In the genomic region with DNA sequence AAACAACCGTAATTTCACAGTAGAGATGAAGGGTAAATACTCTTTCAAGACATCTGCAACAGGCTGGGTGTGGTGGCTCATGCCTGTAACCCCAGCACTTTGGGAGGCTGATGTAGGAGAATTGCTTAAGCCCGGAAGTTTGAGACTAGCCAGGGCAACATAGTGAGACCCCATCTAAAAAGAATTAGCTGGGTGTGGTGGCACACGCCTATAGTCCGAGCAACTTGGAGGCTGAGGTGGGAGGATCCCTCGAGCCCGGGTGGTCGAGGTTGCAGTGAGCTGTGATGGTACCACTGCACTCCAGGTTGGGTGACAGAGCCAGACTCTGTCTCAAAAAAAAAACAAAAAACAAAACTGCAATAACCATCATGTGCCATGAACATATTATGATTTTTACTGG, we compare ENCODE assay signal across 10 cellular contexts.
DNase-seq lines count a peak whose midpoint lies in the region; ATAC-seq and TF ChIP-seq lines count a peak whose summit lies in the region.
"Had no signal": no experiment of that assay in that cellular context is flagged by ENCODE, and none has a peak within 500 bp of the region (broad histone marks: within the 10 kb centered on the region; RNA-seq: fewer than 3 reads in every experiment).

No MANE protein-coding gene starts in this region.

- no TSS peak for BruUV-seq in Caco-2 (replicated peaks; lab: Mats Ljungman, UMichigan)

- H3K4me1 ChIP-seq in Caco-2 = peaks cover 27% of the 10 kb centered on the region
- H3K4me1 ChIP-seq in esophagus muscularis mucosa = peaks cover 5 to 20% (median 16%) of the 10 kb centered on the region in 4 donors
- peaks cover 17% of the 10 kb centered on the region for H3K4me1 ChIP-seq in skeletal muscle satellite cell (ENCODE audit: control insufficient read depth, insufficient read depth, low read length)
- H3K4me1 ChIP-seq: HAP-1 had no signal

- ATAC-seq in T-cell (replicated peaks in 1 of 4) = no peak
- no peak for ATAC-seq in HG03432 (IDR thresholded peaks at IDR 0.05; ENCODE audit: unreplicated experiment)

- intact Hi-C loops in Caco-2 (cut with micrococcal nuclease; ENCODE audit: unreplicated experiment) = loop anchor here (10.0 kb wide), 1 partner anchor 90 kb away; no protein-coding TSS in a partner anchor
- intact Hi-C loops in esophagus muscularis mucosa (cut with DNase I) = no loop called here

- POLR2A ChIA-PET in Caco-2 (lab: Charles Lee) (no interaction called here), T-cell (lab: Charles Lee) (interaction anchor here (0.6 to 1.2 kb wide), 5 partner anchors 9 to 127 kb away, joined by 3 to 5 read pairs (median 3); a partner anchor contains a TSS)

- no peak for DNase-seq in Caco-2
- DNase-seq in T-cell = no peak
- no peak for DNase-seq in esophagus muscularis mucosa (ENCODE audit: extremely low spot score)
- no peak for DNase-seq in SKM-1 (lab: John Stamatoyannopoulos, UW; ENCODE audit: unreplicated experiment)
- DNase-seq in mesothelial cell of epicardium (ENCODE audit: low spot score in 2 of 2, unreplicated experiment in 2 of 2) = no peak
- no peak for DNase-seq in progenitor cell of endocrine pancreas (ENCODE audit: low spot score, unreplicated experiment)

- H3K4me1 Mint-ChIP-seq in Caco-2 (ENCODE audit: low read depth, unreplicated experiment) (peaks cover 12% of the 10 kb centered on the region), T-cell (peaks cover 34 to 57% (median 53%) of the 10 kb centered on the region in 3 donors), mesothelial cell of epicardium (peaks cover 11% of the 10 kb centered on the region), progenitor cell of endocrine pancreas (ENCODE audit: low read depth) (peaks cover 45% of the 10 kb centered on the region)

- CTCF ChIA-PET in Caco-2 (lab: Charles Lee) = interaction anchor here (3.9 kb wide), 1 partner anchor 127 kb away, joined by 11 read pairs; no protein-coding TSS in a partner anchor
- CTCF ChIA-PET in T-cell (lab: Charles Lee) = interaction anchor here in 1 of 2 donors (1.1 to 1.4 kb wide), 3 partner anchors 72 to 132 kb away, joined by 4 to 13 read pairs (median 7); a partner anchor contains a TSS

- H3K27ac Mint-ChIP-seq in Caco-2 (ENCODE audit: unreplicated experiment) (peak overlapping the region; percentile 51), T-cell (peak overlapping the region; percentile 96 to 97), mesothelial cell of epicardium (no peak overlapping the region), progenitor cell of endocrine pancreas (no peak overlapping the region)

- H3K4me2 ChIP-seq in skeletal muscle satellite cell (ENCODE audit: low read length) = no peak overlapping the region

- TF ChIP-seq POLR2A in esophagus muscularis mucosa (IDR thresholded peaks at IDR 0.05; ENCODE audit: low read depth) = no peak

- peak overlapping the region; percentile 66 for H3K9ac ChIP-seq in skeletal muscle satellite cell (ENCODE audit: low read depth, low read length)

- H3K4me3 Mint-ChIP-seq in Caco-2 (ENCODE audit: unreplicated experiment) (no peak overlapping the region), T-cell (no peak overlapping the region), mesothelial cell of epicardium (no peak overlapping the region), progenitor cell of endocrine pancreas (ENCODE audit: low read depth) (no peak overlapping the region)
- H3K4me3 Mint-ChIP-seq: type B pancreatic cell had no signal

- H3K9me3 ChIP-seq in Caco-2 = no peaks in the 10 kb centered on the region
- H3K9me3 ChIP-seq in esophagus muscularis mucosa = no peaks in the 10 kb centered on the region
- H3K9me3 ChIP-seq in skeletal muscle satellite cell (replicated peaks; ENCODE audit: low read length) = no peaks in the 10 kb centered on the region
- H3K9me3 ChIP-seq: HAP-1 had no signal

- H3K9me3 Mint-ChIP-seq in Caco-2 (ENCODE audit: unreplicated experiment) = no peaks in the 10 kb centered on the region
- no peaks in the 10 kb centered on the region for H3K9me3 Mint-ChIP-seq in T-cell
- H3K9me3 Mint-ChIP-seq in mesothelial cell of epicardium = peaks cover 4% of the 10 kb centered on the region
- peaks cover 2% of the 10 kb centered on the region for H3K9me3 Mint-ChIP-seq in progenitor cell of endocrine pancreas (ENCODE audit: low read depth)
- H3K9me3 Mint-ChIP-seq: type B pancreatic cell had no signal

- H3K27ac ChIP-seq in esophagus muscularis mucosa (replicated peaks in 1 of 4) = peak overlapping the region; percentile 51 to 65 (median 61)

- no peaks in the 10 kb centered on the region for H3K27me3 Mint-ChIP-seq in Caco-2 (ENCODE audit: insufficient read depth, unreplicated experiment)
- H3K27me3 Mint-ChIP-seq in T-cell = no peaks in the 10 kb centered on the region
- H3K27me3 Mint-ChIP-seq in mesothelial cell of epicardium (ENCODE audit: low read depth) = no peaks in the 10 kb centered on the region
- no peaks in the 10 kb centered on the region for H3K27me3 Mint-ChIP-seq in progenitor cell of endocrine pancreas

- no peak for TF ChIP-seq EP300 in esophagus muscularis mucosa (IDR thresholded peaks at IDR 0.05)

- no peaks in the 10 kb centered on the region for H3K27me3 ChIP-seq in Caco-2 (replicated peaks; ENCODE audit: control insufficient read depth, insufficient read depth, low read length)
- no peaks in the 10 kb centered on the region for H3K27me3 ChIP-seq in esophagus muscularis mucosa
- H3K27me3 ChIP-seq in skeletal muscle satellite cell (ENCODE audit: control insufficient read depth, insufficient read depth, low read length) = no peaks in the 10 kb centered on the region

- H3K36me3 ChIP-seq in Caco-2 (ENCODE audit: control insufficient read depth, insufficient read depth, low read length) (no peaks in the 10 kb centered on the region), esophagus muscularis mucosa (no peaks in the 10 kb centered on the region), skeletal muscle satellite cell (ENCODE audit: insufficient read depth, low read length) (no peaks in the 10 kb centered on the region)
- H3K36me3 ChIP-seq: HAP-1 had no signal

- peaks cover 5% of the 10 kb centered on the region for H3K36me3 Mint-ChIP-seq in Caco-2 (ENCODE audit: insufficient read depth, unreplicated experiment)
- H3K36me3 Mint-ChIP-seq in T-cell = peaks cover 2% of the 10 kb centered on the region
- H3K36me3 Mint-ChIP-seq in mesothelial cell of epicardium = peaks cover 2% of the 10 kb centered on the region
- H3K36me3 Mint-ChIP-seq in progenitor cell of endocrine pancreas (ENCODE audit: insufficient read depth) = no peaks in the 10 kb centered on the region
- H3K36me3 Mint-ChIP-seq: type B pancreatic cell had no signal

- TF ChIP-seq CTCF in Caco-2 (IDR thresholded peaks at IDR 0.05; ENCODE audit: insufficient read depth in 1 of 2, low read depth in 1 of 2, low read length in 1 of 2, severe bottlenecking in 1 of 2, unreplicated experiment in 1 of 2) (no peak), esophagus muscularis mucosa (IDR thresholded peaks at IDR 0.05) (no peak), mesothelial cell of epicardium (IDR thresholded peaks at IDR 0.05; ENCODE audit: unreplicated experiment) (no peak), progenitor cell of endocrine pancreas (IDR thresholded peaks at IDR 0.05; ENCODE audit: unreplicated experiment) (no peak)

- no peak overlapping the region for H3K4me3 ChIP-seq in Caco-2 (ENCODE audit: low read depth, low read length)
- H3K4me3 ChIP-seq in esophagus muscularis mucosa = no peak overlapping the region
- H3K4me3 ChIP-seq in skeletal muscle satellite cell (ENCODE audit: low read length) = peak overlapping the region; percentile 64
- H3K4me3 ChIP-seq: HAP-1 had no signal

- 94% methylated on average over 7 of the region's 7 CpGs for WGBS in esophagus muscularis mucosa

Comparison
In these comparisons a context has a peak if more than half of its experiments do, and no peak if none do; other contexts are left out.
1. H3K27ac Mint-ChIP-seq: peak in Caco-2 (single experiment) and T-cell (2 of 2); none in mesothelial cell of epicardium (single experiment) and progenitor cell of endocrine pancreas (single experiment).